Comparison of ENCODE assay signal across 1 cellular context in genomic region chr1:156025873-156026272, GRCh38.
TF ChIP-seq lines count a peak whose summit lies in the region.

No MANE protein-coding gene starts in this region.

TF ChIP-seq in endothelial cell of umbilical vein, 7 proteins besides CTCF, POLR2A, EP300 and RAD21:
- TF ChIP-seq MAX (IDR thresholded peaks at IDR 0.05; ENCODE audit: insufficient read depth, insufficient read length) (no peak), JUN (IDR thresholded peaks at IDR 0.05; ENCODE audit: borderline replicate concordance, insufficient read depth, insufficient read length, low read depth) (no peak), FOS (IDR thresholded peaks at IDR 0.05; ENCODE audit: borderline replicate concordance, insufficient read depth, low read length) (no peak)
